ENCODE assay signal across 17 cellular contexts in the genomic region with DNA sequence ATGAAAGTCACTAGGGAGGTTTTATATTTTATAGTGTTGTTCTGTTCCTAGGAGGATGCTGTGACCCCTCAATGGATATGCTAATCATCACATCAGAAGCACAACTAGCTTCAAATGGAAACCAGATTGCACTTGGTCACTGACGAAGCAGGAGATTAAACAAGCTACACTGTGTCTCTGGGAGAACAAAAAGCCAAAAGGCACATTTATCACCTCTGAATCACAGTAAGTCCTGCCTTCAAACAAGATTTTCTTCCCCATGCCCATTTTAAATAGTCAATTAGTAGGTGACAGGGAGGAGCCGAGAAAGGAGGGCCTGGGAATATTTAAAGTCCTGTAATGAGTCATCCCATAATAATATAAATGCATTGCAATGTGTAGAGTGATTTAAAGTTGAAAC.
"Had no signal": no experiment of that assay in that cellular context is flagged by ENCODE, and none has a peak within 500 bp of the region (broad histone marks: within the 10 kb centered on the region; RNA-seq: fewer than 3 reads in every experiment).

No MANE protein-coding gene starts in this region.

- H3K9ac ChIP-seq: parathyroid adenoma had no signal

- DNase-seq: activated CD4-positive, CD25-positive, alpha-beta regulatory T cell treated with anti-CD3 and anti-CD28 coated beads, Interleukin-2, amount 50 U/mL, for 72 hours; activated naive CD4-positive, alpha-beta T cell treated with anti-CD3 and anti-CD28 coated beads for 36 hours; adrenal gland; effector CD4-positive, alpha-beta T cell; mammary epithelial cell; naive B cell; stimulated activated naive CD4-positive, alpha-beta T cell; T-helper 1 cell; T1000; tibial artery had no signal

- H3K4me3 ChIP-seq: adrenal gland, coronary artery, tibial artery had no signal

- H3K9me3 Mint-ChIP-seq: activated naive CD4-positive, alpha-beta T cell treated with anti-CD3 and anti-CD28 coated beads for 36 hours; activated T-helper 2 cell treated with anti-CD3 and anti-CD28 coated beads, Interferon-gamma antibody, Interleukin-2, Interleukin-4, amounts not matched to agents 10 μg/mL and 5 μg/mL and 100 μg/mL, durations not matched to agents 14 hours and 24 hours and 36 hours; central memory CD8-positive, alpha-beta T cell; naive B cell had no signal

- H3K79me2 ChIP-seq: parathyroid adenoma had no signal

- H3K4me3 Mint-ChIP-seq: activated naive CD4-positive, alpha-beta T cell treated with anti-CD3 and anti-CD28 coated beads for 36 hours; central memory CD8-positive, alpha-beta T cell; naive B cell had no signal

- H3K27ac Mint-ChIP-seq: activated naive CD4-positive, alpha-beta T cell treated with anti-CD3 and anti-CD28 coated beads for 36 hours; activated T-helper 2 cell treated with anti-CD3 and anti-CD28 coated beads, Interferon-gamma antibody, Interleukin-2, Interleukin-4, amounts not matched to agents 10 μg/mL and 5 μg/mL and 100 μg/mL, durations not matched to agents 14 hours and 24 hours and 36 hours had no signal

- H3K36me3 Mint-ChIP-seq: naive B cell had no signal

- H3K27ac ChIP-seq: adrenal gland, coronary artery, parathyroid adenoma, tibial artery had no signal

- H3K36me3 ChIP-seq: adrenal gland, tibial artery had no signal

- H3K4me1 Mint-ChIP-seq: central memory CD8-positive, alpha-beta T cell; naive B cell had no signal

- FAIRE-seq: endothelial cell of umbilical vein, islet of Langerhans, urothelium cell line had no signal

- H3K9me3 ChIP-seq: adrenal gland, tibial artery had no signal

- H3K4me1 ChIP-seq: parathyroid adenoma had no signal

- H3K27me3 ChIP-seq: adrenal gland, tibial artery had no signal
